In the genomic region with DNA sequence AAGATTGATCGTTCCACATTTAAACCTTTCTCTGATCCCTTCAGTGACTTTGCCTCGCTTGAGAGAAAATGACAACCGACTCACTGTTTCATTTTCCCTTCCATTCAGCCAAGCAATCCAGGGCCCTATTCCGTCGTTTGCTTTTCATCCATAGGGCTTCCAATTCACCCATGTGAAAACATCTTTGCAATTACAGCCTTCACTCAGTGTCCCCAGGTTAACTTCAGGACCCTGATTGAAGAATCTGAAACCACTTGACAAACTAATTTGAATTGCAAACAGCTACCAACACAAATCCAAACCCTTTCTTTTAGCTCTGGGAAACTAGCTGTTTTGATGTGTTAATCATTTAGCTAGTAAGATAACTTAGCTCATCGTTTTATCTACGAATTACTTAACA, we compare ENCODE assay signal across 14 cellular contexts.
DNase-seq lines count a peak whose midpoint lies in the region; ATAC-seq and TF ChIP-seq lines count a peak whose summit lies in the region.
"Had no signal": no experiment of that assay in that cellular context is flagged by ENCODE, and none has a peak within 500 bp of the region (broad histone marks: within the 10 kb centered on the region; RNA-seq: fewer than 3 reads in every experiment).

No MANE protein-coding gene starts in this region.

- H3K27me3 Mint-ChIP-seq in osteocyte (ENCODE audit: unreplicated experiment), result no peaks in the 10 kb centered on the region
- H3K27me3 Mint-ChIP-seq: CD4-positive, CD25-positive, alpha-beta regulatory T cell; naive thymus-derived CD4-positive, alpha-beta T cell had no signal

- H3K4me3 ChIP-seq in GM08714 (ENCODE audit: low read length), result peak overlapping the region; percentile 24; the same call in 1 of the 2 replicates
- H3K4me3 ChIP-seq in NT2/D1 (ENCODE audit: insufficient read length, low read depth), result peak overlapping the region; percentile 29
- H3K4me3 ChIP-seq in iPS-18a (ENCODE audit: low read length), result peak overlapping the region; percentile 33

- peaks cover 61% of the 10 kb centered on the region for H3K4me1 Mint-ChIP-seq in osteocyte (ENCODE audit: unreplicated experiment)

- H3K27ac Mint-ChIP-seq in osteocyte (ENCODE audit: unreplicated experiment), result peak overlapping the region; percentile 64
- H3K27ac Mint-ChIP-seq: CD4-positive, CD25-positive, alpha-beta regulatory T cell had no signal

- no peak for ATAC-seq in GM18873 (IDR thresholded peaks at IDR 0.05; ENCODE audit: low FRiP score, unreplicated experiment)
- ATAC-seq: naive thymus-derived CD4-positive, alpha-beta T cell had no signal

- H3K9ac ChIP-seq in NT2/D1 (ENCODE audit: insufficient read length, low read depth) (peak overlapping the region; percentile 59), iPS-18a (ENCODE audit: low read length) (no peak overlapping the region)

- no peaks in the 10 kb centered on the region for H3K36me3 ChIP-seq in NT2/D1 (ENCODE audit: insufficient read depth, insufficient read length, low read length)
- no peaks in the 10 kb centered on the region for H3K36me3 ChIP-seq in iPS-18a (ENCODE audit: control insufficient read depth, low read depth, low read length)

- H3K4me3 Mint-ChIP-seq in osteocyte (ENCODE audit: unreplicated experiment), result no peak overlapping the region
- H3K4me3 Mint-ChIP-seq: CD4-positive, CD25-positive, alpha-beta regulatory T cell; naive thymus-derived CD4-positive, alpha-beta T cell had no signal

- TF ChIP-seq CTCF in osteocyte (IDR thresholded peaks at IDR 0.05), result no peak

- H3K27ac ChIP-seq in iPS-18a (ENCODE audit: low read length), result no peak overlapping the region
- H3K27ac ChIP-seq: VCaP had no signal

- H3K9me3 ChIP-seq in NT2/D1 (ENCODE audit: insufficient read depth, low read length) (peaks cover 13% of the 10 kb centered on the region; the same call in 1 of the 2 replicates), iPS-18a (ENCODE audit: control insufficient read depth, low read depth, low read length) (no peaks in the 10 kb centered on the region)

- DNase-seq in NT2/D1 (ENCODE audit: low read depth, low spot score), result peak; percentile 51
- no peak for DNase-seq in osteocyte (ENCODE audit: extremely low spot score, unreplicated experiment)
- DNase-seq in NOMO-1 treated with DMSO at 0.1 percent for 48 hours (lab: John Stamatoyannopoulos, UW; ENCODE audit: unreplicated experiment), result no peak
- no peak for DNase-seq in activated gamma-delta T cell (lab: John Stamatoyannopoulos, UW)
- DNase-seq in SIG-M5 treated with dmso at 0.1 percent for 504 hours (lab: John Stamatoyannopoulos, UW; ENCODE audit: unreplicated experiment), result no peak
- DNase-seq: anterior cingulate cortex; CD4-positive, CD25-positive, alpha-beta regulatory T cell; GF-D8; naive thymus-derived CD4-positive, alpha-beta T cell; NCI-H510A had no signal

- H3K27me3 ChIP-seq in NT2/D1 (ENCODE audit: insufficient read depth, insufficient read length), result no peaks in the 10 kb centered on the region
- H3K27me3 ChIP-seq in iPS-18a (ENCODE audit: control insufficient read depth, insufficient read depth, low read length), result peaks cover 13% of the 10 kb centered on the region

- H3K36me3 Mint-ChIP-seq in osteocyte (ENCODE audit: unreplicated experiment), result no peaks in the 10 kb centered on the region
- H3K36me3 Mint-ChIP-seq: CD4-positive, CD25-positive, alpha-beta regulatory T cell had no signal

- no peaks in the 10 kb centered on the region for H3K9me3 Mint-ChIP-seq in osteocyte (ENCODE audit: unreplicated experiment)

- no peaks in the 10 kb centered on the region for H3K4me1 ChIP-seq in NT2/D1 (ENCODE audit: insufficient read depth, insufficient read length)
- peaks cover 46% of the 10 kb centered on the region for H3K4me1 ChIP-seq in iPS-18a (ENCODE audit: control insufficient read depth, low read depth, low read length)
